ENCODE assay signal across 9 cellular contexts in genomic region chr12:57765003-57765697, GRCh38. TPM values are rescaled to one million over a fixed set of nuclear protein-coding genes. Genes with fewer than 3 reads are reported as not detected.
DNase-seq lines count a peak whose midpoint lies in the region; ATAC-seq, FAIRE-seq and TF ChIP-seq lines count a peak whose summit lies in the region.
"Had no signal": no experiment of that assay in that cellular context is flagged by ENCODE, and none has a peak within 500 bp of the region (broad histone marks: within the 10 kb centered on the region; RNA-seq: fewer than 3 reads in every experiment).

No MANE protein-coding gene starts in this region.

- TF ChIP-seq CTCF in LNCaP clone FGC (IDR thresholded peaks at IDR 0.05; ENCODE audit: control insufficient read depth, extremely low read depth, insufficient read depth) (0 out of 2 replicates have a peak, but pooled peaks have one; percentile 23), fibroblast of lung (conservative IDR thresholded peaks at IDR 0.05 in 1 of 2, IDR thresholded peaks at IDR 0.05 in 1 of 2; ENCODE audit: low read depth in 1 of 2, low read length in 2 of 2) (peak; percentile 21 to 24), osteocyte (IDR thresholded peaks at IDR 0.05) (peak; percentile 50)

- H3K4me3 Mint-ChIP-seq in osteocyte (ENCODE audit: unreplicated experiment): peak overlapping the region; percentile 67

- H3K4me2 ChIP-seq in fibroblast of lung (ENCODE audit: extremely low read depth, insufficient read depth, low read length): peak overlapping the region; percentile 58

- peaks cover 21% of the 10 kb centered on the region for H3K4me1 Mint-ChIP-seq in osteocyte (ENCODE audit: unreplicated experiment)

- H3K27ac ChIP-seq in fibroblast of lung (ENCODE audit: insufficient read depth, low read length): no peak overlapping the region

- H3K9me3 Mint-ChIP-seq in osteocyte (ENCODE audit: unreplicated experiment): no peaks in the 10 kb centered on the region

- DNase-seq in COLO668 (lab: John Stamatoyannopoulos, UW; ENCODE audit: unreplicated experiment) (peak; percentile 32), LNCaP clone FGC (ENCODE audit: low read depth) (no peak), fibroblast of lung (ENCODE audit: low read depth in 2 of 2) (peak in 1 of 2 donors; percentile 28), osteocyte (ENCODE audit: extremely low spot score, unreplicated experiment) (no peak), KG1 (lab: John Stamatoyannopoulos, UW) (no peak), RCC 7860 (ENCODE audit: low spot score) (no peak)
- DNase-seq in activated CD8-positive, alpha-beta memory T cell treated with anti-CD3 and anti-CD28 coated beads, Interleukin-2, amount 50 U/mL, for 4 hours: peak; percentile 67

- H3K4me1 ChIP-seq in fibroblast of lung (ENCODE audit: control insufficient read depth, extremely low read depth, insufficient read depth, low read length): peaks cover 13% of the 10 kb centered on the region

- H3K4me3 ChIP-seq in LNCaP clone FGC (ENCODE audit: low read depth, low read length) (peak overlapping the region; percentile 25), fibroblast of lung (replicated peaks in 1 of 4; ENCODE audit: control extremely low read depth in 1 of 4, insufficient read depth in 1 of 4, low read depth in 3 of 4, low read length in 4 of 4) (peak overlapping the region in 1 of 4 experiments; percentile 50)

- no peaks in the 10 kb centered on the region for H4K20me1 ChIP-seq in fibroblast of lung (ENCODE audit: control insufficient read depth, extremely low read depth, insufficient read depth, low read length)

- no peaks in the 10 kb centered on the region for H3K9me3 ChIP-seq in fibroblast of lung (ENCODE audit: control insufficient read depth, insufficient read depth, low read depth, low read length)

- ATAC-seq in GM19468 (IDR thresholded peaks at IDR 0.05; ENCODE audit: extremely low read depth, unreplicated experiment): peak; percentile 63

- H3K27me3 Mint-ChIP-seq in osteocyte (ENCODE audit: unreplicated experiment): peaks cover 33% of the 10 kb centered on the region

- no peaks in the 10 kb centered on the region for H3K79me2 ChIP-seq in fibroblast of lung (ENCODE audit: control insufficient read depth, insufficient read depth, low read length)

- H3K27me3 ChIP-seq in fibroblast of lung (ENCODE audit: control insufficient read depth, insufficient read depth, low read length): peaks cover 31% of the 10 kb centered on the region

- H3K36me3 Mint-ChIP-seq in osteocyte (ENCODE audit: unreplicated experiment): peaks cover 6% of the 10 kb centered on the region

- no peak for FAIRE-seq in RCC 7860 (lab: Jason Lieb, UNC)
- FAIRE-seq: TTC549 had no signal

- H3K36me3 ChIP-seq in fibroblast of lung (ENCODE audit: control insufficient read depth, insufficient read depth, low read length): peaks cover 8% of the 10 kb centered on the region

- no peak overlapping the region for H3K27ac Mint-ChIP-seq in osteocyte (ENCODE audit: unreplicated experiment)

- peak overlapping the region; percentile 10 for H3K9ac ChIP-seq in fibroblast of lung (ENCODE audit: insufficient read depth, low read length)

- H2AFZ ChIP-seq in fibroblast of lung (ENCODE audit: low read length): peak overlapping the region; percentile 46

RNA-seq across cellular contexts. Expression of gene CYP27B1, which starts 1.7 kb away (rescaled TPM):
- under 0.01 and 0.17 TPM in 2 replicates for total RNA-seq in fibroblast of lung
- 0.26 and 0.29 TPM in 2 replicates for polyA plus RNA-seq in fibroblast of lung
- polyA plus RNA-seq in fibroblast of lung (2012): 0.09 and 0.21 TPM in 2 replicates
- not detected in 2 replicates for polyA minus RNA-seq in fibroblast of lung (ENCODE audit: low replicate concordance)
- 1.7 and 2.3 TPM in 2 replicates for total RNA-seq in osteocyte

RNA-seq across cellular contexts. Expression of gene METTL1, which starts 6.8 kb away (rescaled TPM):
- total RNA-seq in fibroblast of lung (3.5 and 6.4 TPM in 2 replicates), osteocyte (22.3 and 23.9 TPM in 2 replicates)
- polyA plus RNA-seq in fibroblast of lung: 16.9 and 28.5 TPM in 2 replicates
- polyA plus RNA-seq in fibroblast of lung (2012): 21.0 and 31.8 TPM in 2 replicates
- polyA minus RNA-seq in fibroblast of lung (ENCODE audit: low replicate concordance): 25.6 and 84.0 TPM in 2 replicates

RNA-seq across cellular contexts. Expression of gene EEF1AKMT3, which starts 7.3 kb away (rescaled TPM):
- total RNA-seq in fibroblast of lung (3.9 and 8.9 TPM in 2 replicates), osteocyte (9.8 and 11.8 TPM in 2 replicates)
- 6.7 and 11.9 TPM in 2 replicates for polyA plus RNA-seq in fibroblast of lung
- polyA plus RNA-seq in fibroblast of lung (2012): 4.3 and 7.2 TPM in 2 replicates
- 8.7 and 24.9 TPM in 2 replicates for polyA minus RNA-seq in fibroblast of lung (ENCODE audit: low replicate concordance)

RNA-seq across cellular contexts. Expression of gene MARCHF9, which starts 10.2 kb away (rescaled TPM):
- total RNA-seq in fibroblast of lung: 2.6 and 3.8 TPM in 2 replicates
- polyA plus RNA-seq in fibroblast of lung: 4.8 and 5.6 TPM in 2 replicates
- 5.1 and 5.4 TPM in 2 replicates for polyA plus RNA-seq in fibroblast of lung (2012)
- 4.4 and 7.2 TPM in 2 replicates for polyA minus RNA-seq in fibroblast of lung (ENCODE audit: low replicate concordance)
- total RNA-seq in osteocyte: 19.2 and 21.1 TPM in 2 replicates

RNA-seq across cellular contexts. Expression of gene CDK4, which starts 13.0 kb away (rescaled TPM):
- total RNA-seq in fibroblast of lung: 183 and 257 TPM in 2 replicates
- 233 and 324 TPM in 2 replicates for polyA plus RNA-seq in fibroblast of lung
- 130 and 187 TPM in 2 replicates for polyA plus RNA-seq in fibroblast of lung (2012)
- 210 and 282 TPM in 2 replicates for polyA minus RNA-seq in fibroblast of lung (ENCODE audit: low replicate concordance)
- total RNA-seq in osteocyte: 137 and 142 TPM in 2 replicates

Comparison
In these comparisons a context has a peak if more than half of its experiments do, and no peak if none do; other contexts are left out.
1. DNase-seq: peak in COLO668 (single experiment) and activated CD8-positive, alpha-beta memory T cell treated with anti-CD3 and anti-CD28 coated beads, Interleukin-2, amount 50 U/mL, for 4 hours (single experiment); none in LNCaP clone FGC (single experiment), osteocyte (single experiment), KG1 (single experiment) and RCC 7860 (single experiment).
2. Peak in every context shown above with its lines, with median percentiles within 50 percentile points of each other: CTCF ChIP-seq.